1 cellular context compared by ENCODE assay signal in the genomic region with DNA sequence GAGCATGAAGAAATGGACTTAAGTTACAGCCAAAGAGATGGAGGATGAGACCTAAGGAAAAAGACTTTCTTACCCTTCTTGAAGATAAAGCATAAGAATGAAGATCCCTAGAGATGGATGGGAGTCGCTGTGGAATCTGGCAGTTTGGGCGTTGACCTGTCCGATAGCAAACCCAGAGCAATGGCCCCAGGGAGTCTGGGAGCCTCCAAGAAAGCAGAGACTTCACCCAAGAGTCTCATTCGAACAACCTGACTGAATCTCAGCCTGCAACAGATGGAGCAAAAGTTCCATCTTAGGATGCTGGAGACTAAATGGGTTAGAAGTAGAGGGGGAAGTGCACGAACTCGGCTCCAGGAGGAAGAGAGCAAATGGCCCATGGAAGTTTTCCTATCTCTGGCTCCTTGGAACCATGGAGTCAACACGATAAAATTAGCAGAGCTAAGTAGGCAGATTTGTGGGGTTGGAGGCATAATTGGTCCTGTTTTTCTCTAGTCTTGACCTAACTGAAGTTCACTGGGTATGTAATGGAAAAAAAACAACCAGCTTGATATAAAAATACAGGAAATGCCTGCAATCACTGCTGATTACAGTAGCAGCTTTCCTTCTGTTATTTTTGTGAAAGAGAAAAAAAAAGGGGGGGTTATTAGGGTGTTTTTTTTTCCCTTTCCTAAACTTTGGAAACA.
TF ChIP-seq lines count a peak whose summit lies in the region.

No MANE protein-coding gene starts in this region.

TF ChIP-seq in IMR-90, 13 proteins besides CTCF, POLR2A, EP300 and RAD21 (continued from another document):
- TF ChIP-seq, protein P1, sequence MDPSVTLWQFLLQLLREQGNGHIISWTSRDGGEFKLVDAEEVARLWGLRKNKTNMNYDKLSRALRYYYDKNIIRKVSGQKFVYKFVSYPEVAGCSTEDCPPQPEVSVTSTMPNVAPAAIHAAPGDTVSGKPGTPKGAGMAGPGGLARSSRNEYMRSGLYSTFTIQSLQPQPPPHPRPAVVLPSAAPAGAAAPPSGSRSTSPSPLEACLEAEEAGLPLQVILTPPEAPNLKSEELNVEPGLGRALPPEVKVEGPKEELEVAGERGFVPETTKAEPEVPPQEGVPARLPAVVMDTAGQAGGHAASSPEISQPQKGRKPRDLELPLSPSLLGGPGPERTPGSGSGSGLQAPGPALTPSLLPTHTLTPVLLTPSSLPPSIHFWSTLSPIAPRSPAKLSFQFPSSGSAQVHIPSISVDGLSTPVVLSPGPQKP (IDR thresholded peaks at IDR 0.05; ENCODE audit: borderline replicate concordance, low read depth, low read length) = no peak
